8 cellular contexts compared by ENCODE assay signal in genomic region chr17:75412455-75413317, GRCh38. TPM values are rescaled to one million over a fixed set of nuclear protein-coding genes. Genes with fewer than 3 reads are reported as not detected.
DNase-seq lines count a peak whose midpoint lies in the region; ATAC-seq lines count a peak whose summit lies in the region.

No MANE protein-coding gene starts in this region.

- CTCF ChIA-PET in activated CD4-positive, alpha-beta memory T cell treated with anti-CD3 and anti-CD28 coated beads for 36 hours (lab: Charles Lee): interaction anchor here (0.6 to 2.7 kb wide), 44 partner anchors 11 to 451 kb away, joined by 3 to 41 read pairs (median 4); partner anchors contain the start of genes ARMC7, GGA3, MIF4GD and MRPS7

- H3K27me3 Mint-ChIP-seq in activated CD4-positive, alpha-beta memory T cell treated with anti-CD3 and anti-CD28 coated beads for 36 hours: peaks cover 1% of the 10 kb centered on the region
- peaks cover 21 to 36% of the 10 kb centered on the region in 2 donors for H3K27me3 Mint-ChIP-seq in effector memory CD8-positive, alpha-beta T cell

- intact Hi-C loops in activated CD4-positive, alpha-beta memory T cell treated with anti-CD3 and anti-CD28 coated beads for 36 hours (cut with micrococcal nuclease): loop anchor here (1.0 to 2.0 kb wide), 2 partner anchors 122 to 174 kb away; no protein-coding TSS in a partner anchor

- DNase-seq in EH (ENCODE audit: low read depth) (peak; percentile 68), HK-2 (ENCODE audit: unreplicated experiment) (peak; percentile 51), NCI-H774 (lab: John Stamatoyannopoulos, UW) (peak; percentile 83), mesenteric fat pad (ENCODE audit: low spot score) (peak; percentile 68)
- peak; percentile 86 for DNase-seq in activated CD4-positive, alpha-beta memory T cell treated with anti-CD3 and anti-CD28 coated beads for 36 hours
- DNase-seq in effector memory CD8-positive, alpha-beta T cell: peak; percentile 66 to 82 (median 67)
- peak; percentile 49 for DNase-seq in stimulated activated CD8-positive, alpha-beta memory T cell treated with anti-CD3 and anti-CD28 coated beads, Interleukin-4, amount 100 ng/mL, for 24 hours (ENCODE audit: low read depth)

- H3K4me3 Mint-ChIP-seq in activated CD4-positive, alpha-beta memory T cell treated with anti-CD3 and anti-CD28 coated beads for 36 hours: peak overlapping the region; percentile 49
- no peak overlapping the region for H3K4me3 Mint-ChIP-seq in effector memory CD8-positive, alpha-beta T cell

- peaks cover 16% of the 10 kb centered on the region for H3K4me1 Mint-ChIP-seq in activated CD4-positive, alpha-beta memory T cell treated with anti-CD3 and anti-CD28 coated beads for 36 hours (ENCODE audit: low read depth)
- peaks cover 0 to 14% of the 10 kb centered on the region in 2 donors for H3K4me1 Mint-ChIP-seq in effector memory CD8-positive, alpha-beta T cell (ENCODE audit: low read depth in 2 of 2)

- H3K27ac Mint-ChIP-seq in activated CD4-positive, alpha-beta memory T cell treated with anti-CD3 and anti-CD28 coated beads for 36 hours: peak overlapping the region; percentile 19
- H3K27ac Mint-ChIP-seq in effector memory CD8-positive, alpha-beta T cell: peak overlapping the region in 1 of 2 donors; percentile 10

- H3K9me3 Mint-ChIP-seq in activated CD4-positive, alpha-beta memory T cell treated with anti-CD3 and anti-CD28 coated beads for 36 hours: no peaks in the 10 kb centered on the region
- no peaks in the 10 kb centered on the region for H3K9me3 Mint-ChIP-seq in effector memory CD8-positive, alpha-beta T cell

- H3K36me3 Mint-ChIP-seq in activated CD4-positive, alpha-beta memory T cell treated with anti-CD3 and anti-CD28 coated beads for 36 hours: no peaks in the 10 kb centered on the region
- H3K36me3 Mint-ChIP-seq in effector memory CD8-positive, alpha-beta T cell (ENCODE audit: insufficient read depth): peaks cover 7% of the 10 kb centered on the region

- POLR2A ChIA-PET in activated CD4-positive, alpha-beta memory T cell treated with anti-CD3 and anti-CD28 coated beads for 36 hours (lab: Charles Lee): interaction anchor here (0.6 to 0.7 kb wide), 3 partner anchors 19 to 204 kb away, joined by 3 to 4 read pairs (median 3); partner anchors contain the start of gene SLC25A19

- peak; percentile 86 for ATAC-seq in effector memory CD8-positive, alpha-beta T cell (replicated peaks)
- no peak for ATAC-seq in HG03520 (IDR thresholded peaks at IDR 0.05; ENCODE audit: unreplicated experiment)

RNA-seq across cellular contexts. Expression of gene GRB2, which starts 7.2 kb away (rescaled TPM):
- total RNA-seq in activated CD4-positive, alpha-beta memory T cell treated with anti-CD3 and anti-CD28 coated beads for 36 hours: 100 to 1,000 TPM; 174 to 182 TPM
- total RNA-seq in mesenteric fat pad: 154 TPM

RNA-seq across cellular contexts. Expression of gene TMEM94, which starts 43.7 kb away (rescaled TPM):
- 10 to 100 TPM; 51.4 to 53.0 TPM for total RNA-seq in activated CD4-positive, alpha-beta memory T cell treated with anti-CD3 and anti-CD28 coated beads for 36 hours
- 61.0 TPM for total RNA-seq in mesenteric fat pad
